Comparison of ENCODE assay signal across 11 cellular contexts in the genomic region with DNA sequence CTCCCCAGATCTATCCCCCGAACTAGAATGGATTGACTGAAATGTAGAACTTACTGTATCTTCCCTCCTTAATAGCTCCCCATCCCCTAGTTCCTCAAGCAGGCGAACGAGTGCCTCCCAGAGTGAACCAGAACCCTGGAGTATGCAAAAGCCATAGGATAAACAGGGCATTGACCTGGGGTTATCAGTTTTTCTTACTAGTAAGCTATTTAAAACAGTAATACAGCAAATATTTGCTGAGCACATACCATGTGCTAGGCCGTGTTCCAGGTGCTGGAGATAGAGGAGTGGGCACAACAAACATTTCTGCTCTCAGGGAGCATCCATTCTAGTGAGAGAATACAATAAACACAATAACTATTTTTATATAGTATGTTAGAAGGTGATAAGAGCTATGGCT. TPM values are rescaled to one million over a fixed set of nuclear protein-coding genes. Genes with fewer than 3 reads are reported as not detected.
DNase-seq lines count a peak whose midpoint lies in the region; ATAC-seq and TF ChIP-seq lines count a peak whose summit lies in the region.
"Had no signal": no experiment of that assay in that cellular context is flagged by ENCODE, and none has a peak within 500 bp of the region (broad histone marks: within the 10 kb centered on the region; RNA-seq: fewer than 3 reads in every experiment).

No MANE protein-coding gene starts in this region.

- no peaks in the 10 kb centered on the region for H3K27me3 Mint-ChIP-seq in activated CD4-positive, alpha-beta T cell treated with anti-CD3 and anti-CD28 coated beads for 36 hours
- H3K27me3 Mint-ChIP-seq: dendritic cell treated with granulocyte-macrophage colony-stimulating factor and Interleukin-4, amounts not matched to agents 40 ng/mL and 50 ng/mL, for 4 days had no signal

- no peak for DNase-seq in activated CD4-positive, alpha-beta T cell treated with anti-CD3 and anti-CD28 coated beads for 36 hours
- no peak for DNase-seq in activated CD4-positive, alpha-beta T cell treated with anti-CD3 and anti-CD28 coated beads for 48 hours
- no peak for DNase-seq in dorsolateral prefrontal cortex
- DNase-seq in trophoblast cell: peak in 1 of 2 donors; percentile 65
- no peak for DNase-seq in cortex of kidney (lab: John Stamatoyannopoulos, UW)
- DNase-seq: heart left ventricle, NCI-H2029 treated with DMSO at 0.1 percent for 48 hours had no signal

- peak overlapping the region; percentile 85 for H3K4ac ChIP-seq in trophoblast cell (ENCODE audit: low read depth, low read length)

- TF ChIP-seq CTCF in OCI-LY1 (IDR thresholded peaks at IDR 0.05; ENCODE audit: low read length) (no peak), dorsolateral prefrontal cortex (IDR thresholded peaks at IDR 0.05 in 54 of 56, conservative IDR thresholded peaks at IDR 0.05 in 2 of 56; ENCODE audit: low read depth in 1 of 56, partially characterized antibody in 56 of 56) (no peak)

- no peak for ATAC-seq in activated CD4-positive, alpha-beta T cell treated with anti-CD3 and anti-CD28 coated beads for 36 hours
- no peak for ATAC-seq in GM18873 (IDR thresholded peaks at IDR 0.05; ENCODE audit: low FRiP score, unreplicated experiment)
- no peak for ATAC-seq in GM19463 (IDR thresholded peaks at IDR 0.05; ENCODE audit: unreplicated experiment)
- ATAC-seq: heart left ventricle had no signal

- H3K4me1 Mint-ChIP-seq in activated CD4-positive, alpha-beta T cell treated with anti-CD3 and anti-CD28 coated beads for 36 hours: peaks cover 48% of the 10 kb centered on the region

- WGBS in trophoblast cell (ENCODE audit: extremely low coverage, insufficient coverage, insufficient read length): no CpG with 5 or more reads among the region's 4 CpGs

- no peak overlapping the region for H2AFZ ChIP-seq in OCI-LY1 (ENCODE audit: low read length)
- H2AFZ ChIP-seq in trophoblast cell (ENCODE audit: insufficient read depth, low read length, poor library complexity): no peak overlapping the region

- H4K8ac ChIP-seq in trophoblast cell (ENCODE audit: low read depth, low read length): no peak overlapping the region

- no peak overlapping the region for H3K23ac ChIP-seq in trophoblast cell (ENCODE audit: low read length)

- H3K4me1 ChIP-seq in OCI-LY1 (ENCODE audit: insufficient read depth, low read length, severe bottlenecking): peaks cover 37% of the 10 kb centered on the region
- peaks cover 24 to 35% of the 10 kb centered on the region in 2 experiments for H3K4me1 ChIP-seq in trophoblast cell (ENCODE audit: control insufficient read depth in 1 of 2, insufficient read depth in 2 of 2, low read length in 2 of 2)

- H3K79me2 ChIP-seq in OCI-LY1 (ENCODE audit: insufficient read depth, low read length) (peaks cover 44% of the 10 kb centered on the region), trophoblast cell (ENCODE audit: control insufficient read depth, insufficient read depth, low read length, poor library complexity) (peaks cover 12% of the 10 kb centered on the region)

- POLR2A ChIA-PET in activated CD4-positive, alpha-beta T cell treated with anti-CD3 and anti-CD28 coated beads for 36 hours (lab: Charles Lee): no interaction called here

- peaks cover 34% of the 10 kb centered on the region for H3K79me1 ChIP-seq in trophoblast cell (ENCODE audit: low read length)

- H2AK5ac ChIP-seq in trophoblast cell (ENCODE audit: low read length): no peak overlapping the region

- H3K14ac ChIP-seq in trophoblast cell (ENCODE audit: low read length): peak overlapping the region; percentile 17

- H3K9me3 ChIP-seq in OCI-LY1 (ENCODE audit: low read length) (no peaks in the 10 kb centered on the region), trophoblast cell (ENCODE audit: insufficient read depth, low read depth, low read length) (no peaks in the 10 kb centered on the region)
- H3K9me3 ChIP-seq: heart left ventricle had no signal

- peak overlapping the region; percentile 97 for H3K4me3 Mint-ChIP-seq in activated CD4-positive, alpha-beta T cell treated with anti-CD3 and anti-CD28 coated beads for 36 hours
- H3K4me3 Mint-ChIP-seq: dendritic cell treated with granulocyte-macrophage colony-stimulating factor and Interleukin-4, amounts not matched to agents 40 ng/mL and 50 ng/mL, for 4 days had no signal

- no peak overlapping the region for H3K27ac Mint-ChIP-seq in activated CD4-positive, alpha-beta T cell treated with anti-CD3 and anti-CD28 coated beads for 36 hours
- H3K27ac Mint-ChIP-seq: dendritic cell treated with granulocyte-macrophage colony-stimulating factor and Interleukin-4, amounts not matched to agents 40 ng/mL and 50 ng/mL, for 4 days had no signal

- H3K9me3 Mint-ChIP-seq in activated CD4-positive, alpha-beta T cell treated with anti-CD3 and anti-CD28 coated beads for 36 hours (ENCODE audit: low read depth): no peaks in the 10 kb centered on the region
- H3K9me3 Mint-ChIP-seq: dendritic cell treated with granulocyte-macrophage colony-stimulating factor and Interleukin-4, amounts not matched to agents 40 ng/mL and 50 ng/mL, for 4 days had no signal

- H4K20me1 ChIP-seq in OCI-LY1 (ENCODE audit: insufficient read depth, low read length): no peaks in the 10 kb centered on the region

- peak overlapping the region; percentile 83; the same call in 1 of the 2 replicates for H3K9ac ChIP-seq in OCI-LY1 (ENCODE audit: low read length)
- no peak overlapping the region for H3K9ac ChIP-seq in trophoblast cell (ENCODE audit: low read length)

- no peaks in the 10 kb centered on the region for H3K27me3 ChIP-seq in OCI-LY1 (ENCODE audit: insufficient read depth, low read length)
- no peaks in the 10 kb centered on the region for H3K27me3 ChIP-seq in dorsolateral prefrontal cortex
- H3K27me3 ChIP-seq in trophoblast cell (ENCODE audit: insufficient read depth, low read length): no peaks in the 10 kb centered on the region
- H3K27me3 ChIP-seq: heart left ventricle had no signal

- no peaks in the 10 kb centered on the region for H3K9me2 ChIP-seq in OCI-LY1 (ENCODE audit: low read depth, low read length)

- CTCF ChIA-PET in activated CD4-positive, alpha-beta T cell treated with anti-CD3 and anti-CD28 coated beads for 36 hours (lab: Charles Lee): interaction anchor here (0.7 to 3.6 kb wide), 2 partner anchors 88 to 502 kb away, joined by 3 to 18 read pairs; partner anchors contain the start of gene NADK2

- peak overlapping the region; percentile 72 for H3K4me3 ChIP-seq in OCI-LY1 (ENCODE audit: low read depth, low read length, poor library complexity, severe bottlenecking)
- peak overlapping the region in 38 of 59 donors; percentile 77 to 100 (median 96) for H3K4me3 ChIP-seq in dorsolateral prefrontal cortex
- H3K4me3 ChIP-seq in trophoblast cell (ENCODE audit: low read depth, low read length): no peak overlapping the region

- peak overlapping the region; percentile 95 for H3K4me2 ChIP-seq in OCI-LY1 (ENCODE audit: low read length)
- H3K4me2 ChIP-seq in trophoblast cell (ENCODE audit: low read length): peak overlapping the region; percentile 73

- H3K36me3 ChIP-seq in OCI-LY1 (ENCODE audit: insufficient read depth, low read length) (peaks cover 56% of the 10 kb centered on the region), trophoblast cell (ENCODE audit: control insufficient read depth in 1 of 2, insufficient read depth in 2 of 2, low read length in 2 of 2) (peaks cover 4 to 8% of the 10 kb centered on the region in 2 experiments)

- H3K36me3 Mint-ChIP-seq in activated CD4-positive, alpha-beta T cell treated with anti-CD3 and anti-CD28 coated beads for 36 hours (ENCODE audit: low read depth): peaks cover 48% of the 10 kb centered on the region

- peak overlapping the region; percentile 83 for H4K91ac ChIP-seq in trophoblast cell (ENCODE audit: low read depth, low read length)

- H3K27ac ChIP-seq in OCI-LY1 (ENCODE audit: low read depth, low read length, poor library complexity, severe bottlenecking): no peak overlapping the region
- no peak overlapping the region for H3K27ac ChIP-seq in dorsolateral prefrontal cortex
- peak overlapping the region; percentile 57 for H3K27ac ChIP-seq in trophoblast cell (ENCODE audit: low read depth, low read length)
- H3K27ac ChIP-seq: heart left ventricle had no signal

- peak overlapping the region; percentile 29 for H2BK5ac ChIP-seq in trophoblast cell (ENCODE audit: low read depth, low read length, poor library complexity)

- H4K12ac ChIP-seq in trophoblast cell (ENCODE audit: low read depth, low read length): peak overlapping the region; percentile 36

- peak overlapping the region; percentile 36 for H2BK120ac ChIP-seq in trophoblast cell (ENCODE audit: insufficient read depth, low read length, poor library complexity)

- H2BK12ac ChIP-seq in trophoblast cell (ENCODE audit: low read length): no peak overlapping the region

- no peaks in the 10 kb centered on the region for H3F3A ChIP-seq in OCI-LY1 (ENCODE audit: insufficient read depth, low read length)

- intact Hi-C loops in activated CD4-positive, alpha-beta T cell treated with anti-CD3 and anti-CD28 coated beads for 36 hours (cut with DNase I, micrococcal nuclease): loop anchor here (5.0 kb wide), 2 partner anchors 1226 to 1316 kb away; partner anchors contain the start of genes DNAJC21 (in 1 of the 2) and TTC23L (in 1 of the 2)
- intact Hi-C loops in dorsolateral prefrontal cortex (cut with DNase I): loop anchor here (2.0 to 10.0 kb wide), 2 partner anchors 87 to 541 kb away; partner anchors contain the start of gene NADK2 (in 1 of the 2)

- H3K18ac ChIP-seq in trophoblast cell (ENCODE audit: low read length): no peak overlapping the region

RNA-seq across cellular contexts. Expression of gene SKP2, which starts 1.8 kb away (rescaled TPM):
- total RNA-seq in activated CD4-positive, alpha-beta T cell treated with anti-CD3 and anti-CD28 coated beads for 36 hours: 10 to 100 TPM; 48.0 to 56.8 TPM
- total RNA-seq in dorsolateral prefrontal cortex: 10 to 100 TPM; 11.3 to 30.0 (median 19.1) TPM
- 111 and 112 TPM in 2 replicates for polyA plus RNA-seq in trophoblast cell (2013)

RNA-seq across cellular contexts. Expression of gene LMBRD2, which starts 2.0 kb away (rescaled TPM):
- total RNA-seq in activated CD4-positive, alpha-beta T cell treated with anti-CD3 and anti-CD28 coated beads for 36 hours: 10 to 100 TPM in 1 of 2 experiments, 1 to 10 TPM in 1; 9.3 to 10.2 TPM
- 10 to 100 TPM; 22.9 to 79.1 (median 51.0) TPM for total RNA-seq in dorsolateral prefrontal cortex
- 5.6 and 6.4 TPM in 2 replicates for polyA plus RNA-seq in trophoblast cell (2013)
